Comparison of ENCODE assay signal across 8 cellular contexts in genomic region chr3:25007974-25008658, GRCh38.
DNase-seq lines count a peak whose midpoint lies in the region; ATAC-seq, FAIRE-seq and TF ChIP-seq lines count a peak whose summit lies in the region.

No MANE protein-coding gene starts in this region.

- no peaks in the 10 kb centered on the region for H3K9me3 Mint-ChIP-seq in activated T-helper 1 cell treated with anti-CD3 and anti-CD28 coated beads, Interleukin-12 subunit alpha, Interleukin-12 subunit beta, Interleukin-2, Interleukin-4 antibody, amounts not matched to agents 30 ng/mL and 10 ng/mL and 1 ng/mL, durations not matched to agents 14 hours and 24 hours and 36 hours

- no peaks in the 10 kb centered on the region; the same call in 1 of the 2 replicates for H3K9me2 ChIP-seq in PC-9 (ENCODE audit: insufficient read depth)

- H3K4me3 ChIP-seq in right lobe of liver: no peak overlapping the region
- H3K4me3 ChIP-seq in HepG2 (replicated peaks in 1 of 3; ENCODE audit: insufficient read depth in 1 of 3, low read depth in 2 of 3, low read length in 3 of 3): no peak overlapping the region
- H3K4me3 ChIP-seq in esophagus squamous epithelium: no peak overlapping the region
- H3K4me3 ChIP-seq in PC-9: no peak overlapping the region

- no peak overlapping the region for H3K4me3 Mint-ChIP-seq in activated T-helper 1 cell treated with anti-CD3 and anti-CD28 coated beads, Interleukin-12 subunit alpha, Interleukin-12 subunit beta, Interleukin-2, Interleukin-4 antibody, amounts not matched to agents 30 ng/mL and 10 ng/mL and 1 ng/mL, durations not matched to agents 14 hours and 24 hours and 36 hours

- H3K79me2 ChIP-seq in HepG2 (ENCODE audit: insufficient read depth, low read length) (no peaks in the 10 kb centered on the region), PC-9 (ENCODE audit: low read depth) (no peaks in the 10 kb centered on the region)

- no peak for TF ChIP-seq RAD21 in HepG2 (CRISPR knock-in tag; IDR thresholded peaks at IDR 0.05)

- no peaks in the 10 kb centered on the region for H3K4me1 Mint-ChIP-seq in activated T-helper 1 cell treated with anti-CD3 and anti-CD28 coated beads, Interleukin-12 subunit alpha, Interleukin-12 subunit beta, Interleukin-2, Interleukin-4 antibody, amounts not matched to agents 30 ng/mL and 10 ng/mL and 1 ng/mL, durations not matched to agents 14 hours and 24 hours and 36 hours (ENCODE audit: low read depth)

- no peaks in the 10 kb centered on the region for H3K36me3 Mint-ChIP-seq in activated T-helper 1 cell treated with anti-CD3 and anti-CD28 coated beads, Interleukin-12 subunit alpha, Interleukin-12 subunit beta, Interleukin-2, Interleukin-4 antibody, amounts not matched to agents 30 ng/mL and 10 ng/mL and 1 ng/mL, durations not matched to agents 14 hours and 24 hours and 36 hours (ENCODE audit: low read depth)

- no peak overlapping the region for H3K9ac ChIP-seq in HepG2 (ENCODE audit: insufficient read depth, low read depth, low read length)

- H4K20me1 ChIP-seq in HepG2 (ENCODE audit: insufficient read depth, low read length): no peaks in the 10 kb centered on the region
- H4K20me1 ChIP-seq in PC-9 (ENCODE audit: insufficient read depth): no peaks in the 10 kb centered on the region

- H3K27ac Mint-ChIP-seq in activated T-helper 1 cell treated with anti-CD3 and anti-CD28 coated beads, Interleukin-12 subunit alpha, Interleukin-12 subunit beta, Interleukin-2, Interleukin-4 antibody, amounts not matched to agents 30 ng/mL and 10 ng/mL and 1 ng/mL, durations not matched to agents 14 hours and 24 hours and 36 hours: no peak overlapping the region

- H3K9me3 ChIP-seq in right lobe of liver (no peaks in the 10 kb centered on the region), HepG2 (ENCODE audit: low read length) (no peaks in the 10 kb centered on the region), esophagus squamous epithelium (no peaks in the 10 kb centered on the region), PC-9 (ENCODE audit: insufficient read depth, low read depth) (no peaks in the 10 kb centered on the region)

- no peaks in the 10 kb centered on the region for H3K4me1 ChIP-seq in right lobe of liver
- H3K4me1 ChIP-seq in HepG2 (ENCODE audit: insufficient read depth, low read length): no peaks in the 10 kb centered on the region
- peaks cover 7 to 28% (median 9%) of the 10 kb centered on the region in 3 donors for H3K4me1 ChIP-seq in esophagus squamous epithelium
- H3K4me1 ChIP-seq in PC-9 (replicated peaks; ENCODE audit: insufficient read depth): no peaks in the 10 kb centered on the region

- BruUV-seq in HepG2 (replicated peaks; lab: Mats Ljungman, UMichigan) (no TSS peak), PC-9 (replicated peaks; lab: Mats Ljungman, UMichigan) (no TSS peak)

- POLR2A ChIA-PET in HepG2 (lab: Yijun Ruan, JAX) (no interaction called here), PC-9 (lab: Charles Lee; ENCODE audit: unreplicated experiment) (no interaction called here)

- FAIRE-seq in HepG2 (lab: Jason Lieb, UNC): no peak

- H3F3A ChIP-seq in PC-9 (ENCODE audit: insufficient read depth, low read depth): no peaks in the 10 kb centered on the region

- ATAC-seq in right lobe of liver (peak; percentile 52 to 84 (median 62)), HepG2 (no peak), HG03280 (IDR thresholded peaks at IDR 0.05; ENCODE audit: unreplicated experiment) (peak; percentile 96)

- DNase-seq in right lobe of liver: no peak
- DNase-seq in HepG2 (ENCODE audit: low spot score): no peak
- DNase-seq in esophagus squamous epithelium (lab: John Stamatoyannopoulos, UW): no peak
- DNase-seq in NCI-H82 (lab: John Stamatoyannopoulos, UW): no peak
- no peak for DNase-seq in PC-9
- no peak for DNase-seq in activated T-helper 1 cell treated with anti-CD3 and anti-CD28 coated beads, Interleukin-12 subunit alpha, Interleukin-12 subunit beta, Interleukin-2, Interleukin-4 antibody, amounts not matched to agents 30 ng/mL and 10 ng/mL and 1 ng/mL, durations not matched to agents 14 hours and 24 hours and 36 hours (ENCODE audit: low spot score)
- DNase-seq in stimulated activated naive CD4-positive, alpha-beta T cell (lab: John Stamatoyannopoulos, UW): no peak

- H2AFZ ChIP-seq in HepG2 (ENCODE audit: low read length) (no peak overlapping the region), PC-9 (no peak overlapping the region)

- in situ Hi-C loops in HepG2 (cut with HindIII; ENCODE audit: extremely low pct_ligation_motif_present, low pct_unique_long_range_greater_than_20kb): no loop called here

- CTCF ChIA-PET in HepG2 (lab: Yijun Ruan, JAX; ENCODE audit: low intra/inter-chr PET ratio, low total read pairs) (no interaction called here), PC-9 (lab: Charles Lee) (no interaction called here)

- no peaks in the 10 kb centered on the region for H3K27me3 Mint-ChIP-seq in activated T-helper 1 cell treated with anti-CD3 and anti-CD28 coated beads, Interleukin-12 subunit alpha, Interleukin-12 subunit beta, Interleukin-2, Interleukin-4 antibody, amounts not matched to agents 30 ng/mL and 10 ng/mL and 1 ng/mL, durations not matched to agents 14 hours and 24 hours and 36 hours (ENCODE audit: insufficient read depth)

- no peaks in the 10 kb centered on the region for H3K27me3 ChIP-seq in right lobe of liver
- no peaks in the 10 kb centered on the region; a peak in 1 of 5 replicates for H3K27me3 ChIP-seq in HepG2 (ENCODE audit: control insufficient read depth in 1 of 2, insufficient read depth in 2 of 2, low read length in 2 of 2)
- H3K27me3 ChIP-seq in esophagus squamous epithelium: peaks cover 0 to 9% (median 0%) of the 10 kb centered on the region in 4 donors
- H3K27me3 ChIP-seq in PC-9 (ENCODE audit: insufficient read depth, low read depth): no peaks in the 10 kb centered on the region

- intact Hi-C loops in right lobe of liver (cut with DNase I): no loop called here
- intact Hi-C loops in HepG2 (cut with micrococcal nuclease; ENCODE audit: unreplicated experiment): no loop called here
- intact Hi-C loops in esophagus squamous epithelium (cut with DNase I): no loop called here
- intact Hi-C loops in PC-9 (cut with micrococcal nuclease; ENCODE audit: unreplicated experiment): no loop called here
- intact Hi-C loops in activated T-helper 1 cell treated with anti-CD3 and anti-CD28 coated beads, Interleukin-12 subunit alpha, Interleukin-12 subunit beta, Interleukin-2, Interleukin-4 antibody, amounts not matched to agents 30 ng/mL and 10 ng/mL and 1 ng/mL, durations not matched to agents 14 hours and 24 hours and 36 hours (cut with micrococcal nuclease): no loop called here

- TF ChIP-seq EP300 in HepG2 (IDR thresholded peaks at IDR 0.05; ENCODE audit: low read depth in 2 of 2, low read length in 2 of 2) (no peak), HepG2 (CRISPR knock-in tag; IDR thresholded peaks at IDR 0.05; ENCODE audit: borderline replicate concordance) (no peak)

- H3K4me2 ChIP-seq in HepG2 (ENCODE audit: low read depth, low read length) (no peak overlapping the region), PC-9 (no peak overlapping the region)

- WGBS in right lobe of liver (ENCODE audit: insufficient coverage, low coverage, low lambda C conversion rate, missing lambda C conversion rate): 52% methylated on average over 2 of the region's 2 CpGs
- 3% methylated on average over 2 of the region's 2 CpGs for WGBS in HepG2 (ENCODE audit: low lambda C conversion rate)
- WGBS in esophagus squamous epithelium, 2 donors: 8 to 27% methylated on average over 2 of the region's 2 CpGs

- TF ChIP-seq POLR2A in right lobe of liver (IDR thresholded peaks at IDR 0.05) (no peak), HepG2 (IDR thresholded peaks at IDR 0.05; ENCODE audit: insufficient read depth in 1 of 2, low read depth in 2 of 2, low read length in 2 of 2) (no peak), esophagus squamous epithelium (IDR thresholded peaks at IDR 0.05) (no peak)

- H3K27ac ChIP-seq in right lobe of liver (no peak overlapping the region), HepG2 (ENCODE audit: extremely low read length, insufficient read depth, low read length) (no peak overlapping the region), esophagus squamous epithelium (peak overlapping the region; percentile 13 to 62 (median 54)), PC-9 (no peak overlapping the region)

- TF ChIP-seq CTCF in right lobe of liver (IDR thresholded peaks at IDR 0.05) (no peak), HepG2 (CRISPR knock-in tag; IDR thresholded peaks at IDR 0.05) (no peak), esophagus squamous epithelium (IDR thresholded peaks at IDR 0.05) (no peak), PC-9 (conservative IDR thresholded peaks at IDR 0.05) (no peak)

- no peaks in the 10 kb centered on the region for H3K36me3 ChIP-seq in right lobe of liver
- H3K36me3 ChIP-seq in HepG2 (replicated peaks in 1 of 2; ENCODE audit: control insufficient read depth in 1 of 2, insufficient read depth in 2 of 2, low read length in 2 of 2): no peaks in the 10 kb centered on the region
- H3K36me3 ChIP-seq in esophagus squamous epithelium: no peaks in the 10 kb centered on the region
- H3K36me3 ChIP-seq in PC-9 (ENCODE audit: low read depth): no peaks in the 10 kb centered on the region

TF ChIP-seq in HepG2, 621 proteins besides CTCF, POLR2A, EP300 and RAD21 (continues in another document):
- TF ChIP-seq REL (CRISPR knock-in tag; conservative IDR thresholded peaks at IDR 0.05) (no peak), ARID2 (CRISPR knock-in tag; IDR thresholded peaks at IDR 0.05; ENCODE audit: borderline replicate concordance) (no peak), THYN1 (CRISPR knock-in tag; IDR thresholded peaks at IDR 0.05; ENCODE audit: borderline replicate concordance, low read depth) (no peak)

Comparison
In these comparisons a context has a peak if more than half of its experiments do, and no peak if none do; other contexts are left out.
1. H3K27ac ChIP-seq: peak in esophagus squamous epithelium (4 of 4); none in right lobe of liver (0 of 3), HepG2 (single experiment) and PC-9 (single experiment).